Comparison of ENCODE assay signal across 9 cellular contexts in genomic region chr2:25453199-25453903, GRCh38.
A peak's percentile ranks its signal among the peaks of the same experiment; 100 is the strongest.
DNase-seq lines count a peak whose midpoint lies in the region; ATAC-seq lines count a peak whose summit lies in the region.
"Had no signal": no experiment of that assay in that cellular context is flagged by ENCODE, and none has a peak within 500 bp of the region (broad histone marks: within the 10 kb centered on the region; RNA-seq: fewer than 3 reads in every experiment).

No MANE protein-coding gene starts in this region.

- H3K27ac ChIP-seq in CD8-positive, alpha-beta memory T cell (ENCODE audit: low read depth, low read length) = no peak overlapping the region

- peak overlapping the region; percentile 5 for H3K4me3 Mint-ChIP-seq in memory B cell
- H3K4me3 Mint-ChIP-seq in CD8-positive, alpha-beta memory T cell = no peak overlapping the region

- no peaks in the 10 kb centered on the region for H3K9me3 ChIP-seq in MG63
- no peaks in the 10 kb centered on the region for H3K9me3 ChIP-seq in CD8-positive, alpha-beta memory T cell (ENCODE audit: low read length)

- CTCF ChIA-PET in CD8-positive, alpha-beta memory T cell (lab: Charles Lee) = interaction anchor here (1.7 kb wide), 1 partner anchor 91 kb away, joined by 3 read pairs; no protein-coding TSS in a partner anchor

- H3K27me3 ChIP-seq in MG63 = no peaks in the 10 kb centered on the region
- H3K27me3 ChIP-seq in CD8-positive, alpha-beta memory T cell (ENCODE audit: insufficient read depth, low read length, poor library complexity, severe bottlenecking) = no peaks in the 10 kb centered on the region

- no peaks in the 10 kb centered on the region for H3K27me3 Mint-ChIP-seq in memory B cell
- no peaks in the 10 kb centered on the region for H3K27me3 Mint-ChIP-seq in CD8-positive, alpha-beta memory T cell

- peak; percentile 79 for ATAC-seq in GM18498 (IDR thresholded peaks at IDR 0.05; ENCODE audit: unreplicated experiment)
- peak; percentile 79 for ATAC-seq in GM21528 (IDR thresholded peaks at IDR 0.05; ENCODE audit: low FRiP score, unreplicated experiment)
- peak; percentile 48 for ATAC-seq in memory B cell (ENCODE audit: low read depth)

- DNase-seq in MG63 (peak; percentile 2), memory B cell (ENCODE audit: low spot score in 2 of 2) (no peak), H4 (ENCODE audit: low spot score) (no peak), SKM-1 treated with dmso at 0.1 percent for 144 hours (lab: John Stamatoyannopoulos, UW; ENCODE audit: unreplicated experiment) (no peak), medulla oblongata (ENCODE audit: extremely low spot score) (no peak)
- no peak for DNase-seq in CD8-positive, alpha-beta memory T cell
- DNase-seq: NCI-H510A treated with DMSO at 0.1 percent for 48 hours had no signal

- H3K4me3 ChIP-seq in MG63 = no peak overlapping the region
- H3K4me3 ChIP-seq in CD8-positive, alpha-beta memory T cell (ENCODE audit: low read length) = no peak overlapping the region

- H3K36me3 Mint-ChIP-seq in memory B cell = peaks cover 4% of the 10 kb centered on the region
- peaks cover 0 to 35% (median 21%) of the 10 kb centered on the region in 3 donors for H3K36me3 Mint-ChIP-seq in CD8-positive, alpha-beta memory T cell

- POLR2A ChIA-PET in CD8-positive, alpha-beta memory T cell (lab: Charles Lee) = no interaction called here

- H3K4me1 ChIP-seq in CD8-positive, alpha-beta memory T cell (ENCODE audit: insufficient read depth, low read length) = no peaks in the 10 kb centered on the region

- peaks cover 16% of the 10 kb centered on the region for H3K4me1 Mint-ChIP-seq in memory B cell
- H3K4me1 Mint-ChIP-seq in CD8-positive, alpha-beta memory T cell = peaks cover 0 to 5% (median 5%) of the 10 kb centered on the region in 3 donors

- H3K9me3 Mint-ChIP-seq in memory B cell = no peaks in the 10 kb centered on the region
- no peaks in the 10 kb centered on the region for H3K9me3 Mint-ChIP-seq in CD8-positive, alpha-beta memory T cell

- peak overlapping the region; percentile 89 for H3K27ac Mint-ChIP-seq in memory B cell
- H3K27ac Mint-ChIP-seq in CD8-positive, alpha-beta memory T cell = no peak overlapping the region

- no peaks in the 10 kb centered on the region for H3K36me3 ChIP-seq in MG63
- no peaks in the 10 kb centered on the region for H3K36me3 ChIP-seq in CD8-positive, alpha-beta memory T cell (ENCODE audit: insufficient read depth, low read length)
